Comparison of ENCODE assay signal across 2 cellular contexts in the genomic region with DNA sequence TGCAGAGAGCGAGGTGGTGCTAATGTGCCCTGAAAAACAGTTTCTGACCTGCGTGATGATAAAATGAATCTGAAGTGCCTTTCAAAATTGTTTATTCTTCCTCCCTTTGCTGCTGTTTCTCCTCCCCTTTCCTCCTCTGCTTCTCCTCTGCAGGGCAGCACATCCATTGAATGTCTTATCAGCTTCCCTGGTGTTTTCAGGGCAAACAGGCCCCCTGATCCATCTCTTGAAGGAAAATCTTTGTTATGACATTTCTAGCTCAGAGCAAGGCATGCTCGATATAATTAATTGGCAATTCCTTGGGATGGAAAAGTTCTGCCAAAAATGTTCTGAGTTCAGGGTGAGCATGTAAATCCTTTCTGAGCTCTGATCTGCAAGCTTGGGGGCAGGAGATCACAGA.
TF ChIP-seq lines count a peak whose summit lies in the region.

No MANE protein-coding gene starts in this region.

TF ChIP-seq in H1, 55 proteins besides CTCF, POLR2A, EP300 and RAD21 (continued from another document):
- TF ChIP-seq RXRA (IDR thresholded peaks at IDR 0.05; ENCODE audit: insufficient read depth, low read depth, low read length) (no peak), EGR1 (IDR thresholded peaks at IDR 0.05; ENCODE audit: borderline replicate concordance, low read depth, low read length) (no peak)

TF ChIP-seq in SK-N-SH treated with all-trans-retinoic acid at 6 μM for 48 hours, 23 proteins besides CTCF, POLR2A, EP300 and RAD21 (continued from another document):
- TF ChIP-seq RARB (CRISPR knock-in tag; IDR thresholded peaks at IDR 0.05) (no peak), ZNF565 (CRISPR knock-in tag; conservative IDR thresholded peaks at IDR 0.05; ENCODE audit: low read depth) (no peak), PPARA (CRISPR knock-in tag; IDR thresholded peaks at IDR 0.05; ENCODE audit: borderline replicate concordance) (no peak)
- TF ChIP-seq, protein P1, sequence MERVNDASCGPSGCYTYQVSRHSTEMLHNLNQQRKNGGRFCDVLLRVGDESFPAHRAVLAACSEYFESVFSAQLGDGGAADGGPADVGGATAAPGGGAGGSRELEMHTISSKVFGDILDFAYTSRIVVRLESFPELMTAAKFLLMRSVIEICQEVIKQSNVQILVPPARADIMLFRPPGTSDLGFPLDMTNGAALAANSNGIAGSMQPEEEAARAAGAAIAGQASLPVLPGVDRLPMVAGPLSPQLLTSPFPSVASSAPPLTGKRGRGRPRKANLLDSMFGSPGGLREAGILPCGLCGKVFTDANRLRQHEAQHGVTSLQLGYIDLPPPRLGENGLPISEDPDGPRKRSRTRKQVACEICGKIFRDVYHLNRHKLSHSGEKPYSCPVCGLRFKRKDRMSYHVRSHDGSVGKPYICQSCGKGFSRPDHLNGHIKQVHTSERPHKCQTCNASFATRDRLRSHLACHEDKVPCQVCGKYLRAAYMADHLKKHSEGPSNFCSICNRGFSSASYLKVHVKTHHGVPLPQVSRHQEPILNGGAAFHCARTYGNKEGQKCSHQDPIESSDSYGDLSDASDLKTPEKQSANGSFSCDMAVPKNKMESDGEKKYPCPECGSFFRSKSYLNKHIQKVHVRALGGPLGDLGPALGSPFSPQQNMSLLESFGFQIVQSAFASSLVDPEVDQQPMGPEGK (CRISPR knock-in tag; IDR thresholded peaks at IDR 0.05; ENCODE audit: borderline replicate concordance) = no peak
